8 cellular contexts compared by ENCODE assay signal in the genomic region with DNA sequence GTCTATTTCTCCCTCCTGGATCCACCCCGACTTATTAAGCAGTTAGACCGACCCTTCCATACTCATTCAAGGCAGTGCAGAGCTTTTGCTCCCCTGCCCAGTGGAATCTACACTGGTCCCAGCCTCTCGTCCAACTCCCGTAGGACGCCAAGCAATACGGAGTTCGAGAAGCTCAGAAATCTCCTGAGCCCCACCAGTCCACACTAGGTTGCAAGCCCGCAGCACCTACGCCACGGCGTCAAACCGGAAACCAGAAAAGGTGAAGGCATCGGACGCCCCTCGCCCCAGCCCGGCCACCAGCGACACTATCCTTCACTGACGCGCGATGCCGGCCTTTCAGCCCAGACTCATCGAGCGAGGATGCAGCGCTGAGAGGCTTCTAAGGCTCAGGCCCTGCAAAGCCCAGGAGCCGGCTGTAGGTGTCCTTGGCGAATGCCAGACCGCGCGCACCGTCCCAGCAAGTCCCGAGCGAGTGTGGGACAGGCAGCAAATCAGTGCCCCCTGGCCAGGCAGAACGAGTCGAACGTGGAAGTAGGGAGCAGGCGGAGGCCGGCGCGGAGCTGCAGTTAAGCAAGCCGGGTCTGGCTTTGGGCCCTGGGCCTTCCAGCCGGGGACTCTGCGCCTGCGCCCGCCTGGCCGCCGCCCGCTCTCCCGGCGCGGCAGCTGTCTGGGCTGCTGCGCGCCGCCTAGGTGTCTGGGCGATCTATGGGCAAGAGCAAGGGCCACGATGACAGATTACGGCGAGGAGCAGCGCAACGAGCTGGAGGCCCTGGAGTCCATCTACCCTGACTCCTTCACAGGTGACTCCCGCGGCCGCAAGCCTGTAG. TPM values are rescaled to one million over a fixed set of nuclear protein-coding genes. Genes with fewer than 3 reads are reported as not detected.
A peak's percentile ranks its signal among the peaks of the same experiment; 100 is the strongest.
DNase-seq lines count a peak whose midpoint lies in the region; ATAC-seq, FAIRE-seq and TF ChIP-seq lines count a peak whose summit lies in the region.

TSS of gene RWDD1 (plus strand) at position 649 of the 827 bp plus-strand sequence. CDS start at position 728, 79 bp downstream.

- H3K4me3 ChIP-seq in body of pancreas (peak within 1 kb of the TSS; percentile 63 to 87), sigmoid colon (peak within 1 kb of the TSS; percentile 80 to 91 (median 84))

- H3K4me1 ChIP-seq in body of pancreas (peaks cover 18% of the 10 kb centered on the region), sigmoid colon (peaks cover 0 to 34% (median 26%) of the 10 kb centered on the region in 4 donors)

- ATAC-seq in GM18520 (IDR thresholded peaks at IDR 0.05; ENCODE audit: unreplicated experiment), result peak; percentile 94
- peak; percentile 97 for ATAC-seq in HG03064 (IDR thresholded peaks at IDR 0.05; ENCODE audit: low read depth, unreplicated experiment)
- peak; percentile 97 for ATAC-seq in body of pancreas

- H3K27ac ChIP-seq in body of pancreas, result peak within 1 kb of the TSS; percentile 65 to 96 (median 92)
- peak within 1 kb of the TSS; percentile 89 to 95 (median 94) for H3K27ac ChIP-seq in sigmoid colon

- H3K27me3 ChIP-seq in body of pancreas (no peaks in the 10 kb centered on the region), sigmoid colon (no peaks in the 10 kb centered on the region)

- DNase-seq in A172 (ENCODE audit: low spot score), result peak; percentile 94
- peak; percentile 95 for DNase-seq in NCI-H2107 treated with DMSO at 0.1 percent for 48 hours (lab: John Stamatoyannopoulos, UW; ENCODE audit: unreplicated experiment)
- DNase-seq in body of pancreas, result peak; percentile 99
- peak; percentile 98 for DNase-seq in iPS DF 19.7 (ENCODE audit: low read depth, low spot score)
- peak; percentile 99 for DNase-seq in sigmoid colon

- peak in 4 of 7 experiments; percentile 27 to 41 (median 32) for TF ChIP-seq CTCF in body of pancreas (IDR thresholded peaks at IDR 0.05)
- peak in 1 of 4 experiments; percentile 10 for TF ChIP-seq CTCF in sigmoid colon (IDR thresholded peaks at IDR 0.05)

- 0 to 1% methylated on average over 10 to 62 of the region's 62 CpGs for WGBS in body of pancreas, 2 donors
- WGBS in sigmoid colon, 2 donors, result 0% methylated on average over 62 of the region's 62 CpGs

- TF ChIP-seq EP300 in sigmoid colon (IDR thresholded peaks at IDR 0.05), result no peak

- TF ChIP-seq POLR2A in body of pancreas (IDR thresholded peaks at IDR 0.05), result peak; percentile 77 to 91 (median 84)
- peak; percentile 77 to 88 for TF ChIP-seq POLR2A in sigmoid colon (IDR thresholded peaks at IDR 0.05)

- intact Hi-C loops in body of pancreas (cut with DNase I), result no loop called here
- intact Hi-C loops in sigmoid colon (cut with DNase I), result loop anchor here (5.0 kb wide), 4 partner anchors 46 to 294 kb away; partner anchors contain the start of genes DSE, RSPH4A, TSPYL1 and ZUP1

- H3K36me3 ChIP-seq in body of pancreas (replicated peaks in 1 of 2; ENCODE audit: insufficient read depth in 1 of 2, low read depth in 2 of 2) (no peaks in the 10 kb centered on the region), sigmoid colon (peaks cover 0 to 20% (median 0%) of the 10 kb centered on the region in 4 donors)

- FAIRE-seq in TTC549 (lab: Jason Lieb, UNC), result peak; percentile 65

- H3K9me3 ChIP-seq in body of pancreas (no peaks in the 10 kb centered on the region), sigmoid colon (no peaks in the 10 kb centered on the region)

RNA-seq across cellular contexts. Expression of gene RWDD1, which starts in this region (rescaled TPM):
- 51.8 and 93.1 TPM in 2 replicates for total RNA-seq in A172 (2014; rRNA removed; shearing (Covaris generic))
- total RNA-seq in body of pancreas (10 to 100 TPM; 21.4 to 28.0 TPM), sigmoid colon (100 to 1,000 TPM in 1 of 4 donors, 10 to 100 TPM in 3; 75.0 to 119 (median 89.1) TPM)
- polyA plus RNA-seq in sigmoid colon, result 10 to 100 TPM; 29.5 to 73.3 (median 52.7) TPM

Comparison
In these comparisons a context has a peak if more than half of its experiments do, and no peak if none do; other contexts are left out.
1. Peak in every context shown above with its lines: DNase-seq, ATAC-seq, H3K4me3 ChIP-seq and H3K27ac ChIP-seq.